ENCODE assay signal across 15 cellular contexts in genomic region chr14:61864329-61864898, GRCh38. TPM values are rescaled to one million over a fixed set of nuclear protein-coding genes. Genes with fewer than 3 reads are reported as not detected.
DNase-seq lines count a peak whose midpoint lies in the region; ATAC-seq, FAIRE-seq and TF ChIP-seq lines count a peak whose summit lies in the region.
"Had no signal": no experiment of that assay in that cellular context is flagged by ENCODE, and none has a peak within 500 bp of the region (broad histone marks: within the 10 kb centered on the region; RNA-seq: fewer than 3 reads in every experiment).

No MANE protein-coding gene starts in this region.

- peaks cover 6% of the 10 kb centered on the region for H3K9me3 Mint-ChIP-seq in WTC11
- H3K9me3 Mint-ChIP-seq: CD4-positive, alpha-beta T cell had no signal

- FAIRE-seq in kidney (lab: Jason Lieb, UNC) (no peak), urothelium cell line (lab: Jason Lieb, UNC) (peak; percentile 85)
- FAIRE-seq: A204.1, GM12891 had no signal

- POLR2A ChIA-PET in WTC11 (lab: Charles Lee) = no interaction called here

- TF ChIP-seq CTCF in WTC11 (IDR thresholded peaks at IDR 0.05) (no peak), kidney (IDR thresholded peaks at IDR 0.05; ENCODE audit: borderline replicate concordance, extremely low read depth, insufficient read depth) (no peak)

- H3K4me3 ChIP-seq in right cardiac atrium (ENCODE audit: low read length) = no peak overlapping the region
- H3K4me3 ChIP-seq in kidney (ENCODE audit: low read length in 2 of 2) = no peak overlapping the region
- H3K4me3 ChIP-seq: HAP-1 had no signal

- peaks cover 4% of the 10 kb centered on the region for H3K4me1 Mint-ChIP-seq in WTC11

- ATAC-seq in right cardiac atrium (peak; percentile 23 to 40), left cardiac atrium (no peak), WTC11 (peak; percentile 44; the same call in 1 of the 2 replicates), HG03095 (IDR thresholded peaks at IDR 0.05; ENCODE audit: unreplicated experiment) (no peak)

- 89% methylated on average over 43 of the region's 43 CpGs for WGBS in right cardiac atrium

- no peak overlapping the region for H3K27ac Mint-ChIP-seq in WTC11
- H3K27ac Mint-ChIP-seq: B cell; CD4-positive, alpha-beta T cell had no signal

- H3K4me1 ChIP-seq in right cardiac atrium (ENCODE audit: control insufficient read depth, insufficient read depth, low read length) (no peaks in the 10 kb centered on the region), kidney (ENCODE audit: control insufficient read depth in 1 of 2, insufficient read depth in 1 of 2, low read depth in 1 of 2, low read length in 2 of 2) (no peaks in the 10 kb centered on the region)
- H3K4me1 ChIP-seq: HAP-1 had no signal

- no peaks in the 10 kb centered on the region for H3K9me3 ChIP-seq in right cardiac atrium (ENCODE audit: control insufficient read depth, low read length)
- H3K9me3 ChIP-seq in kidney (ENCODE audit: control insufficient read depth in 1 of 2, low read length in 2 of 2) = no peaks in the 10 kb centered on the region
- H3K9me3 ChIP-seq: HAP-1 had no signal

- no peak overlapping the region for H3K4me3 Mint-ChIP-seq in WTC11
- H3K4me3 Mint-ChIP-seq: B cell; CD4-positive, alpha-beta T cell had no signal

- DNase-seq in right cardiac atrium = peak in 2 of 3 donors; percentile 9 to 30
- no peak for DNase-seq in left cardiac atrium
- peak; percentile 18 for DNase-seq in WTC11 (ENCODE audit: low spot score)
- peak; percentile 65 for DNase-seq in kidney
- DNase-seq in urothelium cell line (ENCODE audit: low spot score) = no peak
- no peak for DNase-seq in COLO829 (ENCODE audit: low spot score)
- DNase-seq: C1 segment of cervical spinal cord; CD4-positive, alpha-beta T cell; DMS79 had no signal

- no peaks in the 10 kb centered on the region for H3K36me3 ChIP-seq in kidney (ENCODE audit: control insufficient read depth in 1 of 2, insufficient read depth in 2 of 2, low read length in 2 of 2)
- H3K36me3 ChIP-seq: HAP-1 had no signal

- intact Hi-C loops in right cardiac atrium (cut with DNase I) = no loop called here
- intact Hi-C loops in left cardiac atrium (cut with DNase I) = no loop called here
- intact Hi-C loops in kidney (cut with DNase I) = no loop called here

- 0 out of 2 replicates have a peak, but pooled peaks cover under 1% of the 10 kb centered on the region for H3K36me3 Mint-ChIP-seq in WTC11

- H3K27me3 ChIP-seq in right cardiac atrium (ENCODE audit: control insufficient read depth, insufficient read depth) = no peaks in the 10 kb centered on the region

- H3K27ac ChIP-seq in right cardiac atrium (ENCODE audit: low read length) (no peak overlapping the region), kidney (ENCODE audit: low read depth in 2 of 2, low read length in 2 of 2) (no peak overlapping the region)

- H3K9ac ChIP-seq in kidney (ENCODE audit: low read length in 2 of 2) = no peak overlapping the region

- H3K27me3 Mint-ChIP-seq in WTC11 (ENCODE audit: low read depth) = no peaks in the 10 kb centered on the region
- H3K27me3 Mint-ChIP-seq: B cell had no signal

- CTCF ChIA-PET in WTC11 (lab: Charles Lee) = interaction anchor here (1.2 kb wide), 1 partner anchor 262 kb away, joined by 3 read pairs; no protein-coding TSS in a partner anchor

TF ChIP-seq in WTC11, 78 proteins besides CTCF, POLR2A, EP300 and RAD21:
- TF ChIP-seq ZNF232 (CRISPR knock-in tag; IDR thresholded peaks at IDR 0.05) (no peak), USF1 (CRISPR knock-in tag; IDR thresholded peaks at IDR 0.05) (no peak), MXD4 (CRISPR knock-in tag; IDR thresholded peaks at IDR 0.05; ENCODE audit: borderline replicate concordance) (no peak), ZNF219 (CRISPR knock-in tag; IDR thresholded peaks at IDR 0.05; ENCODE audit: borderline replicate concordance) (no peak)
- TF ChIP-seq, protein P1, sequence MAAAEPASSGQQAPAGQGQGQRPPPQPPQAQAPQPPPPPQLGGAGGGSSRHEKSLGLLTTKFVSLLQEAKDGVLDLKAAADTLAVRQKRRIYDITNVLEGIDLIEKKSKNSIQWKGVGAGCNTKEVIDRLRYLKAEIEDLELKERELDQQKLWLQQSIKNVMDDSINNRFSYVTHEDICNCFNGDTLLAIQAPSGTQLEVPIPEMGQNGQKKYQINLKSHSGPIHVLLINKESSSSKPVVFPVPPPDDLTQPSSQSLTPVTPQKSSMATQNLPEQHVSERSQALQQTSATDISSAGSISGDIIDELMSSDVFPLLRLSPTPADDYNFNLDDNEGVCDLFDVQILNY (CRISPR knock-in tag; IDR thresholded peaks at IDR 0.05) = no peak
- TF ChIP-seq, protein P2, sequence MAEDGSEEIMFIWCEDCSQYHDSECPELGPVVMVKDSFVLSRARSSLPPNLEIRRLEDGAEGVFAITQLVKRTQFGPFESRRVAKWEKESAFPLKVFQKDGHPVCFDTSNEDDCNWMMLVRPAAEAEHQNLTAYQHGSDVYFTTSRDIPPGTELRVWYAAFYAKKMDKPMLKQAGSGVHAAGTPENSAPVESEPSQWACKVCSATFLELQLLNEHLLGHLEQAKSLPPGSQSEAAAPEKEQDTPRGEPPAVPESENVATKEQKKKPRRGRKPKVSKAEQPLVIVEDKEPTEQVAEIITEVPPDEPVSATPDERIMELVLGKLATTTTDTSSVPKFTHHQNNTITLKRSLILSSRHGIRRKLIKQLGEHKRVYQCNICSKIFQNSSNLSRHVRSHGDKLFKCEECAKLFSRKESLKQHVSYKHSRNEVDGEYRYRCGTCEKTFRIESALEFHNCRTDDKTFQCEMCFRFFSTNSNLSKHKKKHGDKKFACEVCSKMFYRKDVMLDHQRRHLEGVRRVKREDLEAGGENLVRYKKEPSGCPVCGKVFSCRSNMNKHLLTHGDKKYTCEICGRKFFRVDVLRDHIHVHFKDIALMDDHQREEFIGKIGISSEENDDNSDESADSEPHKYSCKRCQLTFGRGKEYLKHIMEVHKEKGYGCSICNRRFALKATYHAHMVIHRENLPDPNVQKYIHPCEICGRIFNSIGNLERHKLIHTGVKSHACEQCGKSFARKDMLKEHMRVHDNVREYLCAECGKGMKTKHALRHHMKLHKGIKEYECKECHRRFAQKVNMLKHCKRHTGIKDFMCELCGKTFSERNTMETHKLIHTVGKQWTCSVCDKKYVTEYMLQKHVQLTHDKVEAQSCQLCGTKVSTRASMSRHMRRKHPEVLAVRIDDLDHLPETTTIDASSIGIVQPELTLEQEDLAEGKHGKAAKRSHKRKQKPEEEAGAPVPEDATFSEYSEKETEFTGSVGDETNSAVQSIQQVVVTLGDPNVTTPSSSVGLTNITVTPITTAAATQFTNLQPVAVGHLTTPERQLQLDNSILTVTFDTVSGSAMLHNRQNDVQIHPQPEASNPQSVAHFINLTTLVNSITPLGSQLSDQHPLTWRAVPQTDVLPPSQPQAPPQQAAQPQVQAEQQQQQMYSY (CRISPR knock-in tag; IDR thresholded peaks at IDR 0.05) = no peak

RNA-seq across cellular contexts. Expression of gene SYT16, which starts 51.9 kb away (rescaled TPM):
- total RNA-seq in right cardiac atrium (under 1 TPM; 0.25 to 0.91 (median 0.42) TPM), left cardiac atrium (under 1 TPM; 0.32 to 0.60 TPM), WTC11 (2021) (2.9 to 4.0 TPM (median 3.6 TPM) in 3 replicates), kidney (8.7 TPM)
- polyA plus RNA-seq in right cardiac atrium (0.09 TPM), kidney (ENCODE audit: insufficient read depth, low read depth, low replicate concordance) (0.04 TPM)
- total RNA-seq: B cell; CD4-positive, alpha-beta T cell; G401 had no signal

Comparison
In these comparisons a context has a peak if more than half of its experiments do, and no peak if none do; other contexts are left out.
1. ATAC-seq: peak in right cardiac atrium (2 of 2) and WTC11 (single experiment); none in left cardiac atrium (0 of 2) and HG03095 (single experiment).
2. DNase-seq: peak in right cardiac atrium (2 of 3), WTC11 (single experiment) and kidney (single experiment); none in left cardiac atrium (single experiment), urothelium cell line (single experiment) and COLO829 (single experiment).